Comparison of ENCODE assay signal across 8 cellular contexts in the genomic region with DNA sequence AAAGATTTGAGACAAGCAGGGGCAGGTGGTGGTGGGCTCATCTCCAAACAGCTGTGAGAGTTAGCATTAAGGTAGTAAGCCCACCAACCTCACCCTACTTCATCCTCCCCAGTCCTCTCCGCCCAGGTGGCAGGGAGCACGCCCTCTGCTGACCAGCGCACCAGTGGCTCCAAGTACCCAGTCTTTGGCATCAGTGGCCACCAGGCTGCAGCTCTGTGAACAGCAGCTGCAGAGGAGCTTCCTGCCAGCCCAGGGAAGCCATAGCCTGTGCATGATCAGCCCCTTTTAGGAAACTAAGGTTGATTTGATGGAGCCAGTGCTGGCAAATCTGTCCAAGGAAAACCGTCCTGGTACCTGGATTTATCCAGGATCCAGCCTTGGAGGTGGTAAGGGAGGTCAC. TPM values are rescaled to one million over a fixed set of nuclear protein-coding genes. Genes with fewer than 3 reads are reported as not detected.
DNase-seq lines count a peak whose midpoint lies in the region; ATAC-seq and TF ChIP-seq lines count a peak whose summit lies in the region.

No MANE protein-coding gene starts in this region.

- H3K36me3 ChIP-seq in GM23248 (ENCODE audit: low read depth) (no peaks in the 10 kb centered on the region), lower lobe of right lung (no peaks in the 10 kb centered on the region)

- TF ChIP-seq CTCF in astrocyte of the spinal cord (IDR thresholded peaks at IDR 0.05; ENCODE audit: low read depth, low read length) (peak; percentile 57), lower lobe of right lung (IDR thresholded peaks at IDR 0.05) (peak; percentile 49)

- H4K20me1 ChIP-seq in GM23248 (ENCODE audit: insufficient read depth): no peaks in the 10 kb centered on the region

- intact Hi-C loops in lower lobe of right lung (cut with DNase I): no loop called here

- in situ Hi-C loops in GM23248 (cut with MboI): no loop called here
- in situ Hi-C loops in astrocyte of the spinal cord (cut with HindIII; ENCODE audit: low sequenced_read_pairs): no loop called here

- H3K9me3 ChIP-seq in GM23248 (ENCODE audit: low read depth) (no peaks in the 10 kb centered on the region), lower lobe of right lung (no peaks in the 10 kb centered on the region)

- no peaks in the 10 kb centered on the region for H3K79me2 ChIP-seq in GM23248 (ENCODE audit: insufficient read depth)

- H3K4me3 ChIP-seq in GM23248: no peak overlapping the region
- no peak overlapping the region for H3K4me3 ChIP-seq in astrocyte of the spinal cord (ENCODE audit: low read depth, low read length)
- H3K4me3 ChIP-seq in lower lobe of right lung: no peak overlapping the region

- peak; percentile 56 to 61 for ATAC-seq in lower lobe of right lung
- no peak for ATAC-seq in GM18873 (IDR thresholded peaks at IDR 0.05; ENCODE audit: low FRiP score, unreplicated experiment)

- H3K27ac ChIP-seq in GM23248 (no peak overlapping the region), lower lobe of right lung (no peak overlapping the region)

- no peak overlapping the region for H2AFZ ChIP-seq in GM23248

- no peaks in the 10 kb centered on the region for H3K4me1 ChIP-seq in GM23248 (ENCODE audit: insufficient read depth)
- no peaks in the 10 kb centered on the region for H3K4me1 ChIP-seq in lower lobe of right lung

- no peak overlapping the region for H3K9ac ChIP-seq in GM23248

- no peaks in the 10 kb centered on the region for H3K9me2 ChIP-seq in GM23248 (ENCODE audit: insufficient read depth)

- H3K4me2 ChIP-seq in GM23248 (ENCODE audit: unreplicated experiment): no peak overlapping the region

- 53 to 59% methylated on average over 4 of the region's 4 CpGs for WGBS in GM23248 (ENCODE audit: low coverage in 1 of 2, low lambda C conversion rate in 2 of 2, missing lambda C conversion rate in 2 of 2), 2 experiments

- H3K27me3 ChIP-seq in GM23248 (replicated peaks; ENCODE audit: insufficient read depth) (no peaks in the 10 kb centered on the region), lower lobe of right lung (ENCODE audit: low read depth) (no peaks in the 10 kb centered on the region)

- H3F3A ChIP-seq in GM23248 (ENCODE audit: insufficient read depth): no peaks in the 10 kb centered on the region

- DNase-seq in ELF-1 (ENCODE audit: low read depth, low spot score): peak; percentile 81
- DNase-seq in GM23248: peak; percentile 64
- peak; percentile 75 for DNase-seq in NCI-H146 (lab: John Stamatoyannopoulos, UW)
- DNase-seq in astrocyte of the spinal cord (ENCODE audit: low read depth, low spot score): no peak
- no peak for DNase-seq in lower lobe of right lung
- DNase-seq in T1000 (lab: John Stamatoyannopoulos, UW): no peak
- no peak for DNase-seq in NCI-H510A (lab: John Stamatoyannopoulos, UW)

RNA-seq across cellular contexts. Expression of a gene that starts 21.7 kb away (rescaled TPM):
- 392 and 456 TPM in 2 replicates for total RNA-seq in GM23248 (2014; rRNA removed; shearing (Covaris generic))
- 290 and 301 TPM in 2 replicates for polyA plus RNA-seq in GM23248 (2016; fragmentation: Nextera tagmentation; extraction: Ambion mirVana)
- total RNA-seq in lower lobe of right lung: 36.3 TPM

RNA-seq across cellular contexts. Expression of a gene that starts 39.0 kb away (rescaled TPM):
- total RNA-seq in GM23248 (2014; rRNA removed; shearing (Covaris generic)): not detected in 2 replicates
- not detected in 2 replicates for polyA plus RNA-seq in GM23248 (2016; fragmentation: Nextera tagmentation; extraction: Ambion mirVana)
- not detected for total RNA-seq in lower lobe of right lung

RNA-seq across cellular contexts. Expression of a gene that starts 59.7 kb away (rescaled TPM):
- total RNA-seq in GM23248 (2014; rRNA removed; shearing (Covaris generic)): not detected in 2 replicates
- not detected in 2 replicates for polyA plus RNA-seq in GM23248 (2016; fragmentation: Nextera tagmentation; extraction: Ambion mirVana)
- 3.8 TPM for total RNA-seq in lower lobe of right lung

Comparison
In these comparisons a context has a peak if more than half of its experiments do, and no peak if none do; other contexts are left out.
1. DNase-seq: peak in ELF-1 (single experiment), GM23248 (single experiment) and NCI-H146 (single experiment); none in astrocyte of the spinal cord (single experiment), lower lobe of right lung (single experiment), T1000 (single experiment) and NCI-H510A (single experiment).
2. RNA of a gene that starts 21.7 kb away (total RNA-seq): 392 to 456 TPM in GM23248; 36.3 TPM in lower lobe of right lung (single experiment); every median in the first group is over 10 times any median in the second.